ENCODE assay signal across 10 cellular contexts in genomic region chr1:229203030-229203751, GRCh38.
A peak's percentile ranks its signal among the peaks of the same experiment; 100 is the strongest.
DNase-seq lines count a peak whose midpoint lies in the region; ATAC-seq and TF ChIP-seq lines count a peak whose summit lies in the region.
"Had no signal": no experiment of that assay in that cellular context is flagged by ENCODE, and none has a peak within 500 bp of the region (broad histone marks: within the 10 kb centered on the region; RNA-seq: fewer than 3 reads in every experiment).

No MANE protein-coding gene starts in this region.

- H3K27ac ChIP-seq in foreskin keratinocyte (no peak overlapping the region), uterus (peak overlapping the region; percentile 84 to 94)

- peak; percentile 33 for DNase-seq in SIG-M5 treated with dmso at 0.1 percent for 504 hours (lab: John Stamatoyannopoulos, UW; ENCODE audit: unreplicated experiment)
- DNase-seq in SIG-M5 (lab: John Stamatoyannopoulos, UW), result no peak
- DNase-seq in RKO (ENCODE audit: low spot score), result peak; percentile 21
- peak; percentile 31 to 55 for DNase-seq in foreskin keratinocyte
- DNase-seq in uterus, result peak; percentile 38 to 81
- DNase-seq in effector memory CD8-positive, alpha-beta T cell, result no peak
- DNase-seq in activated CD4-positive, alpha-beta memory T cell treated with anti-CD3 and anti-CD28 coated beads for 36 hours, result no peak

- no peak overlapping the region for H3K27ac Mint-ChIP-seq in effector memory CD8-positive, alpha-beta T cell
- H3K27ac Mint-ChIP-seq in activated CD4-positive, alpha-beta memory T cell treated with anti-CD3 and anti-CD28 coated beads for 36 hours, result no peak overlapping the region
- H3K27ac Mint-ChIP-seq: activated naive CD4-positive, alpha-beta T cell treated with anti-CD3 and anti-CD28 coated beads, Interleukin-2, amount 50 U/mL, for 72 hours; CD14-positive monocyte had no signal

- H3K27me3 ChIP-seq in foreskin keratinocyte (peaks cover 38% of the 10 kb centered on the region), uterus (no peaks in the 10 kb centered on the region)

- H3K9me3 ChIP-seq in uterus, result no peaks in the 10 kb centered on the region

- no peak overlapping the region for H3K4me3 Mint-ChIP-seq in effector memory CD8-positive, alpha-beta T cell
- H3K4me3 Mint-ChIP-seq in activated CD4-positive, alpha-beta memory T cell treated with anti-CD3 and anti-CD28 coated beads for 36 hours, result no peak overlapping the region
- H3K4me3 Mint-ChIP-seq: CD14-positive monocyte had no signal

- H3K9me3 Mint-ChIP-seq in effector memory CD8-positive, alpha-beta T cell, result no peaks in the 10 kb centered on the region
- H3K9me3 Mint-ChIP-seq in activated CD4-positive, alpha-beta memory T cell treated with anti-CD3 and anti-CD28 coated beads for 36 hours, result no peaks in the 10 kb centered on the region
- H3K9me3 Mint-ChIP-seq: activated naive CD4-positive, alpha-beta T cell treated with anti-CD3 and anti-CD28 coated beads, Interleukin-2, amount 50 U/mL, for 72 hours had no signal

- peak; percentile 55 for ATAC-seq in foreskin keratinocyte
- ATAC-seq in effector memory CD8-positive, alpha-beta T cell (replicated peaks), result no peak
- no peak for ATAC-seq in GM19328 (IDR thresholded peaks at IDR 0.05; ENCODE audit: unreplicated experiment)
- ATAC-seq: activated naive CD4-positive, alpha-beta T cell treated with anti-CD3 and anti-CD28 coated beads, Interleukin-2, amount 50 U/mL, for 72 hours had no signal

- TF ChIP-seq CTCF in foreskin keratinocyte (conservative IDR thresholded peaks at IDR 0.05) (no peak), uterus (IDR thresholded peaks at IDR 0.05) (no peak)

- no peaks in the 10 kb centered on the region for H3K27me3 Mint-ChIP-seq in effector memory CD8-positive, alpha-beta T cell
- no peaks in the 10 kb centered on the region for H3K27me3 Mint-ChIP-seq in activated CD4-positive, alpha-beta memory T cell treated with anti-CD3 and anti-CD28 coated beads for 36 hours

- H3K4me3 ChIP-seq in uterus, result no peak overlapping the region

- H3K4me1 ChIP-seq in foreskin keratinocyte, result no peaks in the 10 kb centered on the region
- peaks cover 7 to 14% of the 10 kb centered on the region in 2 donors for H3K4me1 ChIP-seq in uterus

- intact Hi-C loops in uterus (cut with DNase I; ENCODE audit: low total_unique reads), result no loop called here
- intact Hi-C loops in activated CD4-positive, alpha-beta memory T cell treated with anti-CD3 and anti-CD28 coated beads for 36 hours (cut with micrococcal nuclease), result no loop called here

- no peaks in the 10 kb centered on the region for H3K36me3 Mint-ChIP-seq in effector memory CD8-positive, alpha-beta T cell (ENCODE audit: insufficient read depth)
- H3K36me3 Mint-ChIP-seq in activated CD4-positive, alpha-beta memory T cell treated with anti-CD3 and anti-CD28 coated beads for 36 hours, result no peaks in the 10 kb centered on the region

- CTCF ChIA-PET in activated CD4-positive, alpha-beta memory T cell treated with anti-CD3 and anti-CD28 coated beads for 36 hours (lab: Charles Lee), result interaction anchor here (0.6 kb wide), 1 partner anchor 1947 kb away, joined by 3 read pairs; no protein-coding TSS in a partner anchor

- no peak for TF ChIP-seq POLR2A in uterus (IDR thresholded peaks at IDR 0.05)

- POLR2A ChIA-PET in activated CD4-positive, alpha-beta memory T cell treated with anti-CD3 and anti-CD28 coated beads for 36 hours (lab: Charles Lee), result no interaction called here

- H3K4me1 Mint-ChIP-seq in effector memory CD8-positive, alpha-beta T cell (ENCODE audit: low read depth in 2 of 2), result peaks cover 18 to 21% of the 10 kb centered on the region in 2 donors
- peaks cover 24% of the 10 kb centered on the region for H3K4me1 Mint-ChIP-seq in activated CD4-positive, alpha-beta memory T cell treated with anti-CD3 and anti-CD28 coated beads for 36 hours (ENCODE audit: low read depth)

- H3K36me3 ChIP-seq in uterus, result no peaks in the 10 kb centered on the region

Comparison
In these comparisons a context has a peak if more than half of its experiments do, and no peak if none do; other contexts are left out.
1. DNase-seq: peak in SIG-M5 treated with dmso at 0.1 percent for 504 hours (single experiment), RKO (single experiment), foreskin keratinocyte (2 of 2) and uterus (2 of 2); none in SIG-M5 (single experiment), effector memory CD8-positive, alpha-beta T cell (0 of 3) and activated CD4-positive, alpha-beta memory T cell treated with anti-CD3 and anti-CD28 coated beads for 36 hours (single experiment).